Comparison of ENCODE assay signal across 1 cellular context in genomic region chr10:89351402-89352038, GRCh38.
TF ChIP-seq lines count a peak whose summit lies in the region.

No MANE protein-coding gene starts in this region.

TF ChIP-seq in GM12878, 131 proteins besides CTCF, POLR2A, EP300 and RAD21 (continued from another document and continues in another):
- TF ChIP-seq USF2 (IDR thresholded peaks at IDR 0.05; ENCODE audit: borderline replicate concordance, low read depth, low read length) (no peak), FOXM1 (IDR thresholded peaks at IDR 0.05; ENCODE audit: low read depth, low read length) (no peak), BMI1 (IDR thresholded peaks at IDR 0.05; ENCODE audit: borderline replicate concordance) (no peak), PRDM15 (CRISPR knock-in tag; IDR thresholded peaks at IDR 0.05) (no peak), ZNF687 (IDR thresholded peaks at IDR 0.05) (no peak), GATAD2B (conservative IDR thresholded peaks at IDR 0.05; ENCODE audit: low read depth) (no peak), SKIL (IDR thresholded peaks at IDR 0.05; ENCODE audit: low read depth, poor library complexity, severe bottlenecking) (peak; percentile 73), MAX (IDR thresholded peaks at IDR 0.05; ENCODE audit: low read depth, low read length) (no peak), IKZF1 (conservative IDR thresholded peaks at IDR 0.05) (peak; percentile 67; the same call in 1 of the 2 replicates), ZNF592 (IDR thresholded peaks at IDR 0.05) (no peak), POLR2AphosphoS5 (IDR thresholded peaks at IDR 0.05; ENCODE audit: low read length) (no peak), ESRRA (IDR thresholded peaks at IDR 0.05; ENCODE audit: low read length) (no peak), POU2F2 (IDR thresholded peaks at IDR 0.05; ENCODE audit: borderline replicate concordance, low read depth, low read length) (peak; percentile 90; the same call in 2 of the 3 replicates), RELA (IDR thresholded peaks at IDR 0.05; ENCODE audit: borderline replicate concordance, partially characterized antibody) (no peak), CUX1 (IDR thresholded peaks at IDR 0.05; ENCODE audit: insufficient replicate concordance, low read depth, low read length) (no peak), MXI1 (IDR thresholded peaks at IDR 0.05; ENCODE audit: low read depth, low read length) (no peak), ZBTB33 (IDR thresholded peaks at IDR 0.05) (no peak), HDGF (IDR thresholded peaks at IDR 0.05) (no peak), MYB (IDR thresholded peaks at IDR 0.05; ENCODE audit: borderline replicate concordance, low read depth, low read length) (no peak), PAX5 (IDR thresholded peaks at IDR 0.05; ENCODE audit: borderline replicate concordance, low read depth, low read length) (0 out of 2 replicates have a peak, but pooled peaks have one; percentile 42), SMARCA5 (IDR thresholded peaks at IDR 0.05) (no peak), LARP7 (IDR thresholded peaks at IDR 0.05) (no peak), PAX8 (IDR thresholded peaks at IDR 0.05) (no peak), CEBPB (IDR thresholded peaks at IDR 0.05; ENCODE audit: borderline replicate concordance in 1 of 2, low read depth in 2 of 2, low read length in 2 of 2) (no peak; a peak in 1 of 4 replicates), SREBF1 (IDR thresholded peaks at IDR 0.05; ENCODE audit: low read length) (no peak), ATF2 (IDR thresholded peaks at IDR 0.05; ENCODE audit: low read length) (peak; percentile 68)
